In the genomic region with DNA sequence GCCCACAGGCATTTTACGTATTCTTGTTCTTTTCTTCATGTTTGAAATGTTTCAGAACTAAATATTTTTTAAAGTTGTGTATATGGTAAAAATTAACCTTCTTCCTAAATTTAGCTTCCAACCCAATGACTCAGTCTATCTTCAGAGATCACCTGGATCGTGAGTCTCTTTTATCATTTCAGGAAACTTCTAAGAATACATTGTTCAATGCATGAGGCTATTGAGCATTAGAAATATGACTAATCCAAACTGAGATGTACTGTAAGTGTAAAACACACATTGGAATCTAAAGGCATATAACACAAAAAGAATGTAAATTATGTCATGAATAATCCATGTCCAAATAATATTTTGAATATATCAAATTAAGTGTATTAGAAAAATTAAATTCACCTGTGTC, we compare ENCODE assay signal across 25 cellular contexts.
DNase-seq lines count a peak whose midpoint lies in the region; ATAC-seq, FAIRE-seq and TF ChIP-seq lines count a peak whose summit lies in the region.
"Had no signal": no experiment of that assay in that cellular context is flagged by ENCODE, and none has a peak within 500 bp of the region (broad histone marks: within the 10 kb centered on the region; RNA-seq: fewer than 3 reads in every experiment).

No MANE protein-coding gene starts in this region.

- H3K4me3 Mint-ChIP-seq in stimulated activated naive B cell treated with anti-CD40 and anti-IgM and Interleukin-4, amounts not matched to agents 10 μg/mL and 1 μg/mL and 100 μg/mL, for 72 hours: no peak overlapping the region
- H3K4me3 Mint-ChIP-seq: CD14-positive monocyte; CD4-positive, alpha-beta memory T cell; CD4-positive, CD25-positive, alpha-beta regulatory T cell; CD8-positive, alpha-beta memory T cell had no signal

- no peak overlapping the region for H3K9ac ChIP-seq in PC-3 (ENCODE audit: low read length)
- H3K9ac ChIP-seq: BLaER1 had no signal

- FAIRE-seq in bronchial epithelial cell (lab: Jason Lieb, UNC): no peak
- FAIRE-seq: GM12891, GM19239 had no signal

- H3K4me2 ChIP-seq in PC-3 (ENCODE audit: low read length): no peak overlapping the region
- H3K4me2 ChIP-seq: BLaER1 had no signal

- H3K4me1 ChIP-seq in PC-3 (ENCODE audit: insufficient read depth, low read length) (no peaks in the 10 kb centered on the region), foreskin keratinocyte (peaks cover 19% of the 10 kb centered on the region)
- H3K4me1 ChIP-seq: BE2C had no signal

- POLR2A ChIA-PET in PC-3 (lab: Charles Lee; ENCODE audit: unreplicated experiment): no interaction called here

- no peaks in the 10 kb centered on the region for H3K9me3 ChIP-seq in PC-3 (ENCODE audit: low read length)
- H3K9me3 ChIP-seq: BE2C, BLaER1 had no signal

- DNase-seq in PC-3 (peak; percentile 19), bronchial epithelial cell (ENCODE audit: low read depth) (peak; percentile 57), foreskin keratinocyte (peak; percentile 24 to 76), GF-D8 (lab: John Stamatoyannopoulos, UW) (no peak)
- no peak for DNase-seq in stimulated activated naive B cell treated with anti-CD40 and anti-IgM and Interleukin-4, amounts not matched to agents 10 μg/mL and 1 μg/mL and 100 μg/mL, for 72 hours
- no peak for DNase-seq in activated naive CD4-positive, alpha-beta T cell treated with anti-CD3 and anti-CD28 coated beads, Interleukin-2, amount 50 U/mL, for 72 hours (ENCODE audit: low spot score in 2 of 2)
- DNase-seq: 8988T; ACHN; BE2C; C1 segment of cervical spinal cord; CD4-positive, alpha-beta memory T cell; CD4-positive, CD25-positive, alpha-beta regulatory T cell; CD8-positive, alpha-beta memory T cell; COR-L47; DMS 273 treated with DMSO at 0.1 percent for 48 hours; DMS153; DMS53; DMS79; DND-41; EL; GDM1 had no signal

- H3K27me3 ChIP-seq in PC-3 (ENCODE audit: low read length) (no peaks in the 10 kb centered on the region), bronchial epithelial cell (ENCODE audit: control insufficient read depth, insufficient read depth, low read length) (no peaks in the 10 kb centered on the region), foreskin keratinocyte (no peaks in the 10 kb centered on the region)
- H3K27me3 ChIP-seq: BE2C, BLaER1 had no signal

- H3K4me3 ChIP-seq in PC-3 (ENCODE audit: low read length) (no peak overlapping the region), bronchial epithelial cell (ENCODE audit: low read depth, low read length) (no peak overlapping the region)
- H3K4me3 ChIP-seq: BLaER1 had no signal

- H3K27ac ChIP-seq in PC-3 (ENCODE audit: low read length) (no peak overlapping the region), foreskin keratinocyte (no peak overlapping the region)
- H3K27ac ChIP-seq: BLaER1 had no signal

- H3K36me3 Mint-ChIP-seq in stimulated activated naive B cell treated with anti-CD40 and anti-IgM and Interleukin-4, amounts not matched to agents 10 μg/mL and 1 μg/mL and 100 μg/mL, for 72 hours: no peaks in the 10 kb centered on the region
- no peaks in the 10 kb centered on the region for H3K36me3 Mint-ChIP-seq in activated naive CD4-positive, alpha-beta T cell treated with anti-CD3 and anti-CD28 coated beads, Interleukin-2, amount 50 U/mL, for 72 hours
- H3K36me3 Mint-ChIP-seq: CD14-positive monocyte; CD4-positive, alpha-beta memory T cell; CD4-positive, CD25-positive, alpha-beta regulatory T cell; CD8-positive, alpha-beta memory T cell had no signal

- H3K9me3 Mint-ChIP-seq in stimulated activated naive B cell treated with anti-CD40 and anti-IgM and Interleukin-4, amounts not matched to agents 10 μg/mL and 1 μg/mL and 100 μg/mL, for 72 hours: no peaks in the 10 kb centered on the region
- H3K9me3 Mint-ChIP-seq in activated naive CD4-positive, alpha-beta T cell treated with anti-CD3 and anti-CD28 coated beads, Interleukin-2, amount 50 U/mL, for 72 hours: peaks cover 1 to 4% of the 10 kb centered on the region in 2 donors

- intact Hi-C loops in PC-3 (cut with micrococcal nuclease): no loop called here

- ATAC-seq in PC-3: no peak
- peak; percentile 91 for ATAC-seq in foreskin keratinocyte
- ATAC-seq in stimulated activated naive B cell treated with anti-CD40 and anti-IgM and Interleukin-4, amounts not matched to agents 10 μg/mL and 1 μg/mL and 100 μg/mL, for 72 hours (replicated peaks): no peak
- ATAC-seq in activated naive CD4-positive, alpha-beta T cell treated with anti-CD3 and anti-CD28 coated beads, Interleukin-2, amount 50 U/mL, for 72 hours: no peak

- H3K36me3 ChIP-seq in PC-3 (ENCODE audit: low read depth, low read length): no peaks in the 10 kb centered on the region
- H3K36me3 ChIP-seq in bronchial epithelial cell (ENCODE audit: control insufficient read depth, insufficient read depth, low read length): no peaks in the 10 kb centered on the region
- H3K36me3 ChIP-seq: BE2C, BLaER1 had no signal

- no peaks in the 10 kb centered on the region for H3F3A ChIP-seq in PC-3 (ENCODE audit: low read length, unreplicated experiment)

- H3K4me1 Mint-ChIP-seq in stimulated activated naive B cell treated with anti-CD40 and anti-IgM and Interleukin-4, amounts not matched to agents 10 μg/mL and 1 μg/mL and 100 μg/mL, for 72 hours: peaks cover 0 to 7% of the 10 kb centered on the region in 2 donors
- H3K4me1 Mint-ChIP-seq: CD4-positive, alpha-beta memory T cell; CD4-positive, CD25-positive, alpha-beta regulatory T cell; CD8-positive, alpha-beta memory T cell had no signal

- CTCF ChIA-PET in PC-3 (lab: Charles Lee): no interaction called here

- H3K27me3 Mint-ChIP-seq in stimulated activated naive B cell treated with anti-CD40 and anti-IgM and Interleukin-4, amounts not matched to agents 10 μg/mL and 1 μg/mL and 100 μg/mL, for 72 hours: no peaks in the 10 kb centered on the region
- H3K27me3 Mint-ChIP-seq: CD4-positive, alpha-beta memory T cell; CD4-positive, CD25-positive, alpha-beta regulatory T cell; CD8-positive, alpha-beta memory T cell had no signal

- H3K79me2 ChIP-seq in PC-3 (ENCODE audit: low read length): no peaks in the 10 kb centered on the region

- BruUV-seq in PC-3 (replicated peaks; lab: Mats Ljungman, UMichigan): no TSS peak

- no peak overlapping the region for H3K27ac Mint-ChIP-seq in stimulated activated naive B cell treated with anti-CD40 and anti-IgM and Interleukin-4, amounts not matched to agents 10 μg/mL and 1 μg/mL and 100 μg/mL, for 72 hours
- no peak overlapping the region for H3K27ac Mint-ChIP-seq in activated naive CD4-positive, alpha-beta T cell treated with anti-CD3 and anti-CD28 coated beads, Interleukin-2, amount 50 U/mL, for 72 hours
- H3K27ac Mint-ChIP-seq: CD4-positive, alpha-beta memory T cell; CD4-positive, CD25-positive, alpha-beta regulatory T cell; CD8-positive, alpha-beta memory T cell had no signal

- TF ChIP-seq CTCF in PC-3 (conservative IDR thresholded peaks at IDR 0.05; ENCODE audit: low read depth, low read length): no peak
- TF ChIP-seq CTCF in bronchial epithelial cell (IDR thresholded peaks at IDR 0.05; ENCODE audit: insufficient read depth, low read length, severe bottlenecking): no peak
- TF ChIP-seq CTCF in foreskin keratinocyte (conservative IDR thresholded peaks at IDR 0.05): no peak

- H4K20me1 ChIP-seq in PC-3 (ENCODE audit: low read length): no peaks in the 10 kb centered on the region
- H4K20me1 ChIP-seq: BLaER1 had no signal

- no peaks in the 10 kb centered on the region for H3K9me2 ChIP-seq in PC-3 (replicated peaks; ENCODE audit: low read length)

- no peak overlapping the region for H2AFZ ChIP-seq in PC-3 (ENCODE audit: low read length)

Comparison
In these comparisons a context has a peak if more than half of its experiments do, and no peak if none do; other contexts are left out.
1. DNase-seq: peak in PC-3 (single experiment), bronchial epithelial cell (single experiment) and foreskin keratinocyte (2 of 2); none in stimulated activated naive B cell treated with anti-CD40 and anti-IgM and Interleukin-4, amounts not matched to agents 10 μg/mL and 1 μg/mL and 100 μg/mL, for 72 hours (single experiment), activated naive CD4-positive, alpha-beta T cell treated with anti-CD3 and anti-CD28 coated beads, Interleukin-2, amount 50 U/mL, for 72 hours (0 of 2) and GF-D8 (single experiment).